In the genomic region with DNA sequence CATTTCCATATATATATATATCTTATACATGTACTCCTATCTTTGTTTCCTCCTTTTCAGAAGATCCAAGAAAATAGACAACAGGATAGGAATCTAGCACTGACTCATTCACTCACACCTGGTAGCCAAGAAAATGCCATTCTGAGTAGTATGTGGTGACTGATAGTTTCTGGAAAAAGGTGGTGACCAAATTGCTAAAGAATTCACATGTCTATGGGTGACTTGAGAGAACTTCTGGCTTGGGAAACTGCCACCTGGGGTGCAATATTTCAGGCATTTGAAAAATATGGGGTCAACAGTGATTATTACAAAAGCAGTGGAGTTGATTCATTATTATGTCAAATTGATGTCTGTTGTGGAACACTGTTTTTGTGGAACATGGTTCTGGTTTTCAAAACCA, we compare ENCODE assay signal across 19 cellular contexts.
DNase-seq lines count a peak whose midpoint lies in the region; ATAC-seq and TF ChIP-seq lines count a peak whose summit lies in the region.
"Had no signal": no experiment of that assay in that cellular context is flagged by ENCODE, and none has a peak within 500 bp of the region (broad histone marks: within the 10 kb centered on the region; RNA-seq: fewer than 3 reads in every experiment).

No MANE protein-coding gene starts in this region.

- no peak for TF ChIP-seq EP300 in gastroesophageal sphincter (IDR thresholded peaks at IDR 0.05)

- H3K18ac ChIP-seq in neuronal stem cell (ENCODE audit: low read length) = no peak overlapping the region

- H3K14ac ChIP-seq in neuronal stem cell (ENCODE audit: low read length) = no peak overlapping the region

- no peak for TF ChIP-seq CTCF in gastroesophageal sphincter (IDR thresholded peaks at IDR 0.05)

- no peaks in the 10 kb centered on the region for H3K79me1 ChIP-seq in neuronal stem cell (ENCODE audit: low read depth, low read length)

- H3K4ac ChIP-seq in neuronal stem cell (ENCODE audit: low read length) = no peak overlapping the region

- peaks cover 5 to 11% (median 7%) of the 10 kb centered on the region in 8 donors for H3K9me3 Mint-ChIP-seq in CD4-positive, alpha-beta memory T cell

- H4K91ac ChIP-seq in neuronal stem cell (ENCODE audit: low read depth, low read length, poor library complexity) = no peak overlapping the region

- H3K27me3 ChIP-seq in gastroesophageal sphincter = no peaks in the 10 kb centered on the region
- no peaks in the 10 kb centered on the region for H3K27me3 ChIP-seq in CD4-positive, alpha-beta memory T cell (ENCODE audit: insufficient read depth, low read length)
- H3K27me3 ChIP-seq in neuronal stem cell (ENCODE audit: control insufficient read depth in 3 of 3, insufficient read depth in 3 of 3, low read depth in 1 of 3, low read length in 3 of 3) = no peaks in the 10 kb centered on the region
- H3K27me3 ChIP-seq: heart right ventricle, transverse colon had no signal

- no peak overlapping the region for H3K4me3 Mint-ChIP-seq in CD4-positive, alpha-beta memory T cell
- H3K4me3 Mint-ChIP-seq: activated naive CD8-positive, alpha-beta T cell treated with anti-CD3 and anti-CD28 coated beads for 36 hours; activated T-cell treated with anti-CD3 and anti-CD28 coated beads, Interleukin-2, amount 50 U/mL, for 24 hours; CD4-positive, CD25-positive, alpha-beta regulatory T cell; stimulated activated memory B cell treated with anti-CD40 and anti-IgM and Interleukin-4, amounts not matched to agents 10 μg/mL and 1 μg/mL and 100 μg/mL, for 72 hours had no signal

- H3K9me3 ChIP-seq in gastroesophageal sphincter = no peaks in the 10 kb centered on the region
- H3K9me3 ChIP-seq in CD4-positive, alpha-beta memory T cell (ENCODE audit: control insufficient read depth in 1 of 2, low read length in 2 of 2) = no peaks in the 10 kb centered on the region
- H3K9me3 ChIP-seq in neuronal stem cell (replicated peaks in 1 of 2; ENCODE audit: control insufficient read depth in 2 of 2, insufficient read depth in 1 of 2, low read depth in 1 of 2, low read length in 2 of 2) = no peaks in the 10 kb centered on the region
- H3K9me3 ChIP-seq: transverse colon had no signal

- TF ChIP-seq POLR2A in gastroesophageal sphincter (IDR thresholded peaks at IDR 0.05) = no peak

- no peaks in the 10 kb centered on the region for H3K36me3 ChIP-seq in gastroesophageal sphincter
- H3K36me3 ChIP-seq in CD4-positive, alpha-beta memory T cell (ENCODE audit: insufficient read depth, low read length) = no peaks in the 10 kb centered on the region
- H3K36me3 ChIP-seq in neuronal stem cell (replicated peaks in 1 of 2; ENCODE audit: control insufficient read depth in 2 of 2, insufficient read depth in 2 of 2, low read length in 2 of 2) = no peaks in the 10 kb centered on the region
- H3K36me3 ChIP-seq: heart right ventricle, transverse colon had no signal

- no peak overlapping the region for H2BK120ac ChIP-seq in neuronal stem cell (ENCODE audit: low read depth, low read length)

- POLR2A ChIA-PET in CD4-positive, alpha-beta memory T cell (lab: Charles Lee; ENCODE audit: partially characterized antibody) = no interaction called here

- H3K4me1 ChIP-seq in gastroesophageal sphincter (peaks cover 0 to 12% (median 0%) of the 10 kb centered on the region in 3 donors), neuronal stem cell (ENCODE audit: control insufficient read depth in 2 of 2, insufficient read depth in 1 of 2, low read depth in 1 of 2, low read length in 2 of 2) (no peaks in the 10 kb centered on the region)
- H3K4me1 ChIP-seq in CD4-positive, alpha-beta memory T cell (ENCODE audit: insufficient read depth, low read length) = no peaks in the 10 kb centered on the region
- H3K4me1 ChIP-seq: heart right ventricle, parathyroid adenoma, transverse colon had no signal

- no peak overlapping the region for H2BK5ac ChIP-seq in neuronal stem cell (ENCODE audit: low read length)

- no peak overlapping the region for H3K4me3 ChIP-seq in gastroesophageal sphincter
- H3K4me3 ChIP-seq in CD4-positive, alpha-beta memory T cell (ENCODE audit: low read length in 2 of 2) = no peak overlapping the region
- no peak overlapping the region for H3K4me3 ChIP-seq in neuronal stem cell (ENCODE audit: low read length in 2 of 2)
- H3K4me3 ChIP-seq: heart right ventricle, transverse colon had no signal

- DNase-seq in A172 (ENCODE audit: low spot score) (peak; percentile 88), HT1080 (ENCODE audit: low read depth) (peak; percentile 71), amniotic epithelial cell (ENCODE audit: low read depth) (peak; percentile 51), NCI-H345 (lab: John Stamatoyannopoulos, UW) (no peak), NCI-H2081 treated with DMSO at 0.1 percent for 48 hours (lab: John Stamatoyannopoulos, UW) (no peak), neuronal stem cell (ENCODE audit: low spot score) (no peak)
- no peak for DNase-seq in CD4-positive, alpha-beta memory T cell
- DNase-seq: 8988T; activated CD4-positive, alpha-beta T cell treated with anti-CD3 and anti-CD28 coated beads, Interleukin-2, amount 50 U/mL, for 1 hour; activated naive CD8-positive, alpha-beta T cell treated with anti-CD3 and anti-CD28 coated beads for 36 hours; activated T-cell treated with anti-CD3 and anti-CD28 coated beads, Interleukin-2, amount 50 U/mL, for 24 hours; CD4-positive, CD25-positive, alpha-beta regulatory T cell; heart right ventricle; left cardiac atrium; small intestine; transverse colon had no signal

- H4K8ac ChIP-seq in neuronal stem cell (ENCODE audit: low read depth, low read length) = no peak overlapping the region

- intact Hi-C loops in CD4-positive, alpha-beta memory T cell (cut with micrococcal nuclease) = no loop called here

- H2BK15ac ChIP-seq in neuronal stem cell (ENCODE audit: low read length) = no peak overlapping the region

- no peak overlapping the region for H3K4me2 ChIP-seq in neuronal stem cell (ENCODE audit: insufficient read depth, low read length, poor library complexity, severe bottlenecking)

- no peak overlapping the region for H3K9ac ChIP-seq in neuronal stem cell (ENCODE audit: low read depth, low read length, poor library complexity)
- H3K9ac ChIP-seq: parathyroid adenoma had no signal

- H3K27me3 Mint-ChIP-seq in CD4-positive, alpha-beta memory T cell = no peaks in the 10 kb centered on the region
- H3K27me3 Mint-ChIP-seq: activated naive CD8-positive, alpha-beta T cell treated with anti-CD3 and anti-CD28 coated beads for 36 hours; activated T-cell treated with anti-CD3 and anti-CD28 coated beads, Interleukin-2, amount 50 U/mL, for 24 hours; CD4-positive, CD25-positive, alpha-beta regulatory T cell; stimulated activated memory B cell treated with anti-CD40 and anti-IgM and Interleukin-4, amounts not matched to agents 10 μg/mL and 1 μg/mL and 100 μg/mL, for 72 hours had no signal

- no peak overlapping the region for H2AFZ ChIP-seq in neuronal stem cell (ENCODE audit: low read length)
- H2AFZ ChIP-seq: parathyroid adenoma had no signal

- CTCF ChIA-PET in CD4-positive, alpha-beta memory T cell (lab: Charles Lee; ENCODE audit: partially characterized antibody) = no interaction called here

- peak; percentile 51 for ATAC-seq in gastroesophageal sphincter
- ATAC-seq: heart right ventricle; stimulated activated memory B cell treated with anti-CD40 and anti-IgM and Interleukin-4, amounts not matched to agents 10 μg/mL and 1 μg/mL and 100 μg/mL, for 72 hours had no signal

- no peak overlapping the region for H3K27ac Mint-ChIP-seq in CD4-positive, alpha-beta memory T cell
- H3K27ac Mint-ChIP-seq: activated naive CD8-positive, alpha-beta T cell treated with anti-CD3 and anti-CD28 coated beads for 36 hours; activated T-cell treated with anti-CD3 and anti-CD28 coated beads, Interleukin-2, amount 50 U/mL, for 24 hours; CD4-positive, CD25-positive, alpha-beta regulatory T cell; stimulated activated memory B cell treated with anti-CD40 and anti-IgM and Interleukin-4, amounts not matched to agents 10 μg/mL and 1 μg/mL and 100 μg/mL, for 72 hours had no signal

- no peaks in the 10 kb centered on the region for H3K4me1 Mint-ChIP-seq in CD4-positive, alpha-beta memory T cell
- H3K4me1 Mint-ChIP-seq: activated naive CD8-positive, alpha-beta T cell treated with anti-CD3 and anti-CD28 coated beads for 36 hours; CD4-positive, CD25-positive, alpha-beta regulatory T cell; stimulated activated memory B cell treated with anti-CD40 and anti-IgM and Interleukin-4, amounts not matched to agents 10 μg/mL and 1 μg/mL and 100 μg/mL, for 72 hours had no signal

- H3K23ac ChIP-seq in neuronal stem cell (ENCODE audit: low read depth, low read length, poor library complexity) = no peak overlapping the region

- H2AK5ac ChIP-seq in neuronal stem cell (ENCODE audit: low read depth, low read length) = no peak overlapping the region

- H3K27ac ChIP-seq in gastroesophageal sphincter (no peak overlapping the region), neuronal stem cell (replicated peaks; ENCODE audit: low read length) (no peak overlapping the region)
- no peak overlapping the region for H3K27ac ChIP-seq in CD4-positive, alpha-beta memory T cell (ENCODE audit: low read depth, low read length)
- H3K27ac ChIP-seq: heart right ventricle, parathyroid adenoma, transverse colon had no signal

- no peaks in the 10 kb centered on the region for H3K36me3 Mint-ChIP-seq in CD4-positive, alpha-beta memory T cell
- H3K36me3 Mint-ChIP-seq: activated naive CD8-positive, alpha-beta T cell treated with anti-CD3 and anti-CD28 coated beads for 36 hours; CD4-positive, CD25-positive, alpha-beta regulatory T cell; stimulated activated memory B cell treated with anti-CD40 and anti-IgM and Interleukin-4, amounts not matched to agents 10 μg/mL and 1 μg/mL and 100 μg/mL, for 72 hours had no signal

- no peak overlapping the region for H2BK12ac ChIP-seq in neuronal stem cell (ENCODE audit: low read length)

Comparison
In these comparisons a context has a peak if more than half of its experiments do, and no peak if none do; other contexts are left out.
1. DNase-seq: peak in A172 (single experiment), HT1080 (single experiment) and amniotic epithelial cell (single experiment); none in NCI-H345 (single experiment), CD4-positive, alpha-beta memory T cell (0 of 5), NCI-H2081 treated with DMSO at 0.1 percent for 48 hours (single experiment) and neuronal stem cell (single experiment).